In the genomic region with DNA sequence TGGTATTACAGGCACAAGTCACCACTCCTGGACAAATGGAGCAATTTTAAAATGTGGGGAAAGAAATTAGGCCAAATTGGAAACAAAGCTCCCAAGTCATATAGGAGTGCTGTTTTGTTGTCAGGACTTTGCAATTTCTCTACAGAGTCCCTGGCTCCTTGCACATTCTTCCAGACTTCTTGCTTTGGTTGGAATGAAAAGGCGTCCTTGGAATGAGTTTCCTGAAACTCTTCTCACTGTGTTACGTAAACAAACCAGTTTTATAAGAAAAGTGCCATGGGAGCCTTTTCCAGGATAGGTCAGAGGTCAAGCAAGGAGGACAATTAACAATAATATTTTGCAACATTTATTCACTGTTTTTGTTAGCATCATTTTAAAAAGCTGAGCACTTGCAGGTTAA, we compare ENCODE assay signal across 26 cellular contexts. TPM values are rescaled to one million over a fixed set of nuclear protein-coding genes. Genes with fewer than 3 reads are reported as not detected.
DNase-seq lines count a peak whose midpoint lies in the region; ATAC-seq, FAIRE-seq and TF ChIP-seq lines count a peak whose summit lies in the region.
"Had no signal": no experiment of that assay in that cellular context is flagged by ENCODE, and none has a peak within 500 bp of the region (broad histone marks: within the 10 kb centered on the region; RNA-seq: fewer than 3 reads in every experiment).

No MANE protein-coding gene starts in this region.

- H3K27ac ChIP-seq in gastroesophageal sphincter (no peak overlapping the region), pancreas (no peak overlapping the region), smooth muscle cell (ENCODE audit: low read depth) (no peak overlapping the region)

- TF ChIP-seq CTCF in gastroesophageal sphincter (IDR thresholded peaks at IDR 0.05) (no peak), pancreas (IDR thresholded peaks at IDR 0.05) (no peak), smooth muscle cell (IDR thresholded peaks at IDR 0.05; ENCODE audit: borderline replicate concordance, insufficient read depth, poor library complexity, severe bottlenecking) (no peak)

- H3K27me3 ChIP-seq in adipocyte (replicated peaks; ENCODE audit: control insufficient read depth, insufficient read depth, low read length) (peaks cover 28% of the 10 kb centered on the region), gastroesophageal sphincter (peaks cover 6% of the 10 kb centered on the region), pancreas (no peaks in the 10 kb centered on the region), smooth muscle cell (ENCODE audit: low read depth) (no peaks in the 10 kb centered on the region)

- DNase-seq in AG20443 (ENCODE audit: low spot score) (peak; percentile 22), adipocyte (ENCODE audit: low read depth) (peak; percentile 52), pancreas (no peak), smooth muscle cell (lab: John Stamatoyannopoulos, UW; ENCODE audit: unreplicated experiment) (no peak), NCI-H524 (lab: John Stamatoyannopoulos, UW) (no peak), NCI-H1105 treated with DMSO at 0.1 percent for 48 hours (lab: John Stamatoyannopoulos, UW) (no peak), AML-193 (lab: John Stamatoyannopoulos, UW) (no peak)
- DNase-seq: ACHN; activated CD4-positive, alpha-beta memory T cell treated with anti-CD3 and anti-CD28 coated beads for 36 hours; activated CD4-positive, CD25-positive, alpha-beta regulatory T cell; activated naive CD8-positive, alpha-beta T cell treated with anti-CD3 and anti-CD28 coated beads, Interleukin-2, amount 10 ng/mL, durations not matched to agents 7 days and 5 days; CD4-positive, CD25-positive, alpha-beta regulatory T cell; DMS 273 treated with DMSO at 0.1 percent for 48 hours; GDM1; MM.1S; naive B cell; NCI-H1436 treated with DMSO at 0.1 percent for 48 hours; NCI-H526 treated with DMSO at 0.1 percent for 48 hours; nucleus accumbens; retina; RPMI8226 had no signal

- no peak overlapping the region for H2AFZ ChIP-seq in smooth muscle cell (ENCODE audit: low read depth)

- no peak for TF ChIP-seq EP300 in gastroesophageal sphincter (IDR thresholded peaks at IDR 0.05)

- TF ChIP-seq POLR2A in gastroesophageal sphincter (IDR thresholded peaks at IDR 0.05), result no peak

- ATAC-seq in gastroesophageal sphincter (peak; percentile 82), pancreas (peak in 3 of 4 donors; percentile 21 to 41 (median 25))

- no peaks in the 10 kb centered on the region for H3F3A ChIP-seq in smooth muscle cell (ENCODE audit: low read depth)

- no peak overlapping the region for H3K4me2 ChIP-seq in smooth muscle cell

- no peak overlapping the region for H3K4me3 ChIP-seq in adipocyte (ENCODE audit: low read length)
- no peak overlapping the region for H3K4me3 ChIP-seq in gastroesophageal sphincter
- no peak overlapping the region for H3K4me3 ChIP-seq in pancreas
- no peak overlapping the region for H3K4me3 ChIP-seq in smooth muscle cell
- H3K4me3 ChIP-seq: HAP-1 had no signal

- H3K9me3 ChIP-seq in adipocyte (ENCODE audit: control insufficient read depth, low read length) (peaks cover 2% of the 10 kb centered on the region), gastroesophageal sphincter (no peaks in the 10 kb centered on the region), pancreas (no peaks in the 10 kb centered on the region), smooth muscle cell (replicated peaks; ENCODE audit: low read depth) (no peaks in the 10 kb centered on the region)
- H3K9me3 ChIP-seq: HAP-1 had no signal

- no peak overlapping the region for H3K9ac ChIP-seq in adipocyte (ENCODE audit: low read length)
- H3K9ac ChIP-seq in smooth muscle cell (ENCODE audit: low read depth), result no peak overlapping the region

- no peaks in the 10 kb centered on the region for H4K20me1 ChIP-seq in smooth muscle cell (ENCODE audit: low read depth)

- intact Hi-C loops in pancreas (cut with DNase I), result no loop called here

- FAIRE-seq in pancreas (lab: Jason Lieb, UNC), result no peak
- FAIRE-seq: bronchial epithelial cell, keratinocyte had no signal

- peaks cover 12% of the 10 kb centered on the region for H3K4me1 ChIP-seq in adipocyte (ENCODE audit: control insufficient read depth, insufficient read depth, low read length)
- H3K4me1 ChIP-seq in gastroesophageal sphincter, result peaks cover 0 to 18% (median 5%) of the 10 kb centered on the region in 3 donors
- H3K4me1 ChIP-seq in pancreas, result peaks cover 4 to 16% (median 8%) of the 10 kb centered on the region in 3 donors
- H3K4me1 ChIP-seq in smooth muscle cell (ENCODE audit: low read depth), result no peaks in the 10 kb centered on the region
- H3K4me1 ChIP-seq: HAP-1 had no signal

- no peaks in the 10 kb centered on the region for H3K79me2 ChIP-seq in smooth muscle cell (ENCODE audit: low read depth)

- H3K36me3 ChIP-seq in adipocyte (ENCODE audit: control insufficient read depth, insufficient read depth, low read length, severe bottlenecking), result no peaks in the 10 kb centered on the region
- H3K36me3 ChIP-seq in gastroesophageal sphincter, result no peaks in the 10 kb centered on the region
- no peaks in the 10 kb centered on the region for H3K36me3 ChIP-seq in pancreas
- H3K36me3 ChIP-seq in smooth muscle cell (ENCODE audit: low read depth), result no peaks in the 10 kb centered on the region
- H3K36me3 ChIP-seq: HAP-1 had no signal

- WGBS in gastroesophageal sphincter (ENCODE audit: low coverage in 1 of 2), 2 donors, result 5 to 15% methylated on average over 2 of the region's 2 CpGs
- WGBS in pancreas, 2 donors, result 54 to 60% methylated on average over 2 of the region's 2 CpGs
- WGBS in smooth muscle cell (ENCODE audit: low lambda C conversion rate), result 33% methylated on average over 2 of the region's 2 CpGs

RNA-seq across cellular contexts. Expression of a gene that starts 32.4 kb away (rescaled TPM):
- 10 to 100 TPM; 25.4 to 69.3 (median 33.8) TPM for total RNA-seq in gastroesophageal sphincter
- 1 to 10 TPM in 3 of 6 donors, under 1 TPM in 3; 0.63 to 4.0 (median 1.5) TPM for total RNA-seq in pancreas
- polyA plus RNA-seq in pancreas, result 1 to 10 TPM in 1 of 2 donors, under 1 TPM in 1; 0.23 to 1.8 TPM
- 6.0 and 7.0 TPM in 2 replicates for total RNA-seq in smooth muscle cell
- polyA plus RNA-seq in smooth muscle cell, result 1.9 and 3.2 TPM in 2 replicates
- polyA plus RNA-seq: CD4-positive, CD25-positive, alpha-beta regulatory T cell; IgD-negative memory B cell had no signal

Comparison
In these comparisons a context has a peak if more than half of its experiments do, and no peak if none do; other contexts are left out.
1. DNase-seq: peak in AG20443 (single experiment) and adipocyte (single experiment); none in pancreas (0 of 6), smooth muscle cell (single experiment), NCI-H524 (0 of 2), NCI-H1105 treated with DMSO at 0.1 percent for 48 hours (single experiment) and AML-193 (0 of 2).